1 cellular context compared by ENCODE assay signal in genomic region chr13:40895207-40895606, GRCh38.
TF ChIP-seq lines count a peak whose summit lies in the region.

No MANE protein-coding gene starts in this region.

TF ChIP-seq in HepG2, 621 proteins besides CTCF, POLR2A, EP300 and RAD21 (continued from another document):
- TF ChIP-seq ZNF512 (CRISPR knock-in tag; IDR thresholded peaks at IDR 0.05) (no peak), ZNF205 (CRISPR knock-in tag; IDR thresholded peaks at IDR 0.05) (no peak), SP5 (CRISPR knock-in tag; IDR thresholded peaks at IDR 0.05; ENCODE audit: borderline replicate concordance, low read depth) (no peak), ZNF317 (CRISPR knock-in tag; IDR thresholded peaks at IDR 0.05) (no peak), HBP1 (CRISPR knock-in tag; IDR thresholded peaks at IDR 0.05; ENCODE audit: low read depth) (no peak)
